In the genomic region with DNA sequence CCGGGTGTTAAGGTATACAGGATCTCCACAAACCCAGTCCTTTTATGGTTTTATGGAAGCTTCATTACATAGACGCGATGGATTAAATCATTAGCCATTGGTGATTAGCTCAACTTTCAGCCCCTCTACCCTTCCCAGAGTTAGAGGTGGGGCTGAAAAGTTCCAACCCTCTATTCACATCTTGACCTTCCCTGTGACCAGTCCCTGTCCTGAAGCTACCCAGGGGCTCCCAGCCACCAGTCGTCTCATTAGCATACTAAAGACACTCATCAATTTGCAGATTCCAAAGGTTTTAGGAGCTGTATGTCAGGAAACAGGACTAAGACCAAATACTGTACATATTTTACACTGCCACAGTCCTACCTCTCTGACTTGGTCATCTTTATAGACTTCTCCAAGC, we compare ENCODE assay signal across 9 cellular contexts. TPM values are rescaled to one million over a fixed set of nuclear protein-coding genes. Genes with fewer than 3 reads are reported as not detected.
"Had no signal": no experiment of that assay in that cellular context is flagged by ENCODE, and none has a peak within 500 bp of the region (broad histone marks: within the 10 kb centered on the region; RNA-seq: fewer than 3 reads in every experiment).

No MANE protein-coding gene starts in this region.

- ATAC-seq: HCT116, HepG2 had no signal

- H3K27ac ChIP-seq: GM23248, HL-60 had no signal

- H3K27ac Mint-ChIP-seq: HFFc6, IgD-negative memory B cell had no signal

- H3K27me3 Mint-ChIP-seq: IgD-negative memory B cell had no signal

- H3K36me3 ChIP-seq: HAP-1 had no signal

- H3K4me3 Mint-ChIP-seq: HFFc6, IgD-negative memory B cell had no signal

- H3K4me1 ChIP-seq: HAP-1 had no signal

- H3K4me3 ChIP-seq: GM23248, HAP-1 had no signal

- H3K9me3 Mint-ChIP-seq: HFFc6 had no signal

- DNase-seq: GM23248, HFFc6 had no signal

- H3K9me3 ChIP-seq: HAP-1 had no signal

RNA-seq across cellular contexts. Expression of a gene that starts 21.0 kb away (rescaled TPM):
- total RNA-seq: GM23248, H1, HepG2, HT1080 had no signal

RNA-seq across cellular contexts. Expression of a gene that starts 58.7 kb away (rescaled TPM):
- total RNA-seq: HepG2 had no signal
